In genomic region chr3:71031914-71032521, GRCh38 we compare ENCODE assay signal across 9 cellular contexts.
DNase-seq lines count a peak whose midpoint lies in the region; ATAC-seq and TF ChIP-seq lines count a peak whose summit lies in the region.
"Had no signal": no experiment of that assay in that cellular context is flagged by ENCODE, and none has a peak within 500 bp of the region (broad histone marks: within the 10 kb centered on the region; RNA-seq: fewer than 3 reads in every experiment).

No MANE protein-coding gene starts in this region.

- no peaks in the 10 kb centered on the region for H3K27me3 ChIP-seq in CD4-positive, alpha-beta memory T cell (ENCODE audit: insufficient read depth, low read length)
- no peaks in the 10 kb centered on the region for H3K27me3 ChIP-seq in naive thymus-derived CD4-positive, alpha-beta T cell (ENCODE audit: control insufficient read depth in 2 of 2, insufficient read depth in 2 of 2, low read length in 2 of 2)

- H3K27ac Mint-ChIP-seq in CD4-positive, alpha-beta memory T cell: peak overlapping the region; percentile 9 to 88 (median 59)
- H3K27ac Mint-ChIP-seq in chondrocyte (ENCODE audit: unreplicated experiment): peak overlapping the region; percentile 90
- H3K27ac Mint-ChIP-seq in naive thymus-derived CD4-positive, alpha-beta T cell: peak overlapping the region; percentile 48 to 92 (median 88)

- H3K4me1 Mint-ChIP-seq in CD4-positive, alpha-beta memory T cell: peaks cover 67 to 98% (median 81%) of the 10 kb centered on the region in 4 donors
- H3K4me1 Mint-ChIP-seq in chondrocyte (ENCODE audit: low read depth): peaks cover 77% of the 10 kb centered on the region
- H3K4me1 Mint-ChIP-seq in naive thymus-derived CD4-positive, alpha-beta T cell: peaks cover 49 to 99% (median 96%) of the 10 kb centered on the region in 7 donors

- ATAC-seq in GM21576 (IDR thresholded peaks at IDR 0.05; ENCODE audit: unreplicated experiment): peak; percentile 50
- ATAC-seq in naive thymus-derived CD4-positive, alpha-beta T cell: peak; percentile 76
- ATAC-seq in HG03571 (IDR thresholded peaks at IDR 0.05; ENCODE audit: unreplicated experiment): no peak

- H3K9me3 Mint-ChIP-seq in CD4-positive, alpha-beta memory T cell: no peaks in the 10 kb centered on the region
- peaks cover 2% of the 10 kb centered on the region for H3K9me3 Mint-ChIP-seq in chondrocyte (ENCODE audit: low read depth)
- H3K9me3 Mint-ChIP-seq in naive thymus-derived CD4-positive, alpha-beta T cell: peaks cover 0 to 1% (median 0%) of the 10 kb centered on the region in 11 donors

- H3K9me3 ChIP-seq in CD4-positive, alpha-beta memory T cell (ENCODE audit: control insufficient read depth in 1 of 2, low read length in 2 of 2): no peaks in the 10 kb centered on the region
- H3K9me3 ChIP-seq in naive thymus-derived CD4-positive, alpha-beta T cell (ENCODE audit: control insufficient read depth in 2 of 3, low read length in 3 of 3): no peaks in the 10 kb centered on the region

- H3K4me3 ChIP-seq in CD4-positive, alpha-beta memory T cell (ENCODE audit: low read length in 2 of 2): no peak overlapping the region
- no peak overlapping the region for H3K4me3 ChIP-seq in naive thymus-derived CD4-positive, alpha-beta T cell (ENCODE audit: low read length)

- H3K27ac ChIP-seq in CD4-positive, alpha-beta memory T cell (ENCODE audit: low read depth, low read length): no peak overlapping the region
- peak overlapping the region; percentile 51 for H3K27ac ChIP-seq in naive thymus-derived CD4-positive, alpha-beta T cell (ENCODE audit: low read depth, low read length)

- CTCF ChIA-PET in CD4-positive, alpha-beta memory T cell (lab: Charles Lee; ENCODE audit: partially characterized antibody): interaction anchor here (1.0 kb wide), 1 partner anchor 27 kb away, joined by 3 read pairs; no protein-coding TSS in a partner anchor
- CTCF ChIA-PET in naive thymus-derived CD4-positive, alpha-beta T cell (lab: Charles Lee): no interaction called here

- no peak for TF ChIP-seq CTCF in chondrocyte (IDR thresholded peaks at IDR 0.05)

- H3K4me3 Mint-ChIP-seq in CD4-positive, alpha-beta memory T cell: peak overlapping the region in 3 of 8 donors; percentile 9 to 42 (median 13)
- no peak overlapping the region for H3K4me3 Mint-ChIP-seq in chondrocyte (ENCODE audit: unreplicated experiment)
- peak overlapping the region in 7 of 10 donors; percentile 10 to 59 (median 39) for H3K4me3 Mint-ChIP-seq in naive thymus-derived CD4-positive, alpha-beta T cell

- peaks cover 59 to 78% of the 10 kb centered on the region in 2 donors for H3K36me3 Mint-ChIP-seq in CD4-positive, alpha-beta memory T cell
- H3K36me3 Mint-ChIP-seq in chondrocyte (ENCODE audit: low read depth): peaks cover 48% of the 10 kb centered on the region
- peaks cover 8 to 68% (median 25%) of the 10 kb centered on the region in 5 donors for H3K36me3 Mint-ChIP-seq in naive thymus-derived CD4-positive, alpha-beta T cell

- H3K27me3 Mint-ChIP-seq in CD4-positive, alpha-beta memory T cell: no peaks in the 10 kb centered on the region
- H3K27me3 Mint-ChIP-seq in chondrocyte (ENCODE audit: low read depth): no peaks in the 10 kb centered on the region
- H3K27me3 Mint-ChIP-seq in naive thymus-derived CD4-positive, alpha-beta T cell: no peaks in the 10 kb centered on the region

- intact Hi-C loops in CD4-positive, alpha-beta memory T cell (cut with micrococcal nuclease): no loop called here
- intact Hi-C loops in naive thymus-derived CD4-positive, alpha-beta T cell (cut with micrococcal nuclease): loop anchor here in 1 of 2 donors (1.0 to 2.0 kb wide), 2 partner anchors 9 to 17 kb away; no protein-coding TSS in a partner anchor
- intact Hi-C loops in head of caudate nucleus (cut with DNase I): no loop called here

- peak in 1 of 5 donors; percentile 28 for DNase-seq in CD4-positive, alpha-beta memory T cell
- DNase-seq in chondrocyte (ENCODE audit: low spot score) (no peak), SIG-M5 treated with dmso at 0.1 percent for 504 hours (lab: John Stamatoyannopoulos, UW; ENCODE audit: unreplicated experiment) (no peak), head of caudate nucleus (no peak), SW 1271 (lab: John Stamatoyannopoulos, UW) (no peak)
- DNase-seq in naive thymus-derived CD4-positive, alpha-beta T cell: peak in 7 of 9 donors; percentile 27 to 66 (median 46)
- DNase-seq: activated CD4-positive, alpha-beta T cell treated with anti-CD3 and anti-CD28 coated beads for 48 hours had no signal

- peaks cover 66% of the 10 kb centered on the region for H3K4me1 ChIP-seq in CD4-positive, alpha-beta memory T cell (ENCODE audit: insufficient read depth, low read length)
- peaks cover 3 to 47% of the 10 kb centered on the region in 2 donors for H3K4me1 ChIP-seq in naive thymus-derived CD4-positive, alpha-beta T cell (ENCODE audit: control insufficient read depth in 2 of 2, insufficient read depth in 2 of 2, low read length in 2 of 2)

- H3K36me3 ChIP-seq in CD4-positive, alpha-beta memory T cell (ENCODE audit: insufficient read depth, low read length): peaks cover 27% of the 10 kb centered on the region
- peaks cover 0 to 57% (median 2%) of the 10 kb centered on the region in 3 experiments for H3K36me3 ChIP-seq in naive thymus-derived CD4-positive, alpha-beta T cell (ENCODE audit: control insufficient read depth in 2 of 3, insufficient read depth in 3 of 3, low read length in 3 of 3)

- POLR2A ChIA-PET in CD4-positive, alpha-beta memory T cell (lab: Charles Lee; ENCODE audit: partially characterized antibody): no interaction called here
- POLR2A ChIA-PET in naive thymus-derived CD4-positive, alpha-beta T cell (lab: Charles Lee): interaction anchor here (0.6 kb wide), 1 partner anchor 1722 kb away, joined by 4 read pairs; no protein-coding TSS in a partner anchor

Comparison
In these comparisons a context has a peak if more than half of its experiments do, and no peak if none do; other contexts are left out.
1. DNase-seq: peak in naive thymus-derived CD4-positive, alpha-beta T cell (7 of 9); none in chondrocyte (single experiment), SIG-M5 treated with dmso at 0.1 percent for 504 hours (single experiment), head of caudate nucleus (0 of 42) and SW 1271 (0 of 2).
2. Peak in every context shown above with its lines, with median percentiles within 50 percentile points of each other: H3K27ac Mint-ChIP-seq.